In the genomic region with DNA sequence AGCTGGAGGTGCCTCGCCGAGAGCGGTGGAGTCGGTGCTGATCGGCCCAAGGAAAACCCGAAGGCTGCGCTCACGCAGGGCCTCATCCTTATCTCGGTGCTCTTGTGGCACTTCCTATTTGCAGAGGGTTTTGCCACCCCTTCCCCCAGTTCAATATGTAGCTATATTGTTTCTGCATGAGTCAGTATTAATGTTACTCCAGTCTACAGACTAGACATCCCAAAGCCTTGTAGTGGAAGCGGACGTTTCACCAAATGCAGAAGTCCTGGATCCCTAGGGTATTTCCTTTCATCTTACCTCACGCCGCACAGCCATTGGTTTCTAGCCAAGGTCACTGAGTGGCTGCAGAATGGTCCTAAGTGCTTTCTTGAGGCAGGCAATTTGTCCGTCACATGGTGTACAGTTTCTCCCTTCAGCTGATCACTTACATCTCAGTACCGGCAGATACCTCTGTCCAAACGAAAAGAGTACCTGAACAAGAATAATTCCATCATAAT, we compare ENCODE assay signal across 7 cellular contexts. TPM values are rescaled to one million over a fixed set of nuclear protein-coding genes. Genes with fewer than 3 reads are reported as not detected.
"Had no signal": no experiment of that assay in that cellular context is flagged by ENCODE, and none has a peak within 500 bp of the region (broad histone marks: within the 10 kb centered on the region; RNA-seq: fewer than 3 reads in every experiment).

No MANE protein-coding gene starts in this region.

RNA-seq across cellular contexts. Expression of gene STRC, which starts 30.9 kb away (rescaled TPM):
- total RNA-seq: ascending aorta, esophagus mucosa, left ventricle myocardium inferior had no signal

RNA-seq across cellular contexts. Expression of gene CKMT1A, which starts 44.2 kb away (rescaled TPM):
- total RNA-seq: activated CD8-positive, alpha-beta memory T cell treated with anti-CD3 and anti-CD28 coated beads for 36 hours; activated naive CD8-positive, alpha-beta T cell treated with anti-CD3 and anti-CD28 coated beads, Interleukin-2, amount 10 ng/mL, durations not matched to agents 7 days and 5 days; ascending aorta; chondrocyte; left ventricle myocardium inferior; psoas muscle had no signal

RNA-seq across cellular contexts. Expression of gene CKMT1B, which starts 55.7 kb away (rescaled TPM):
- total RNA-seq: activated naive CD8-positive, alpha-beta T cell treated with anti-CD3 and anti-CD28 coated beads, Interleukin-2, amount 10 ng/mL, durations not matched to agents 7 days and 5 days; ascending aorta; chondrocyte; left ventricle myocardium inferior had no signal
